Comparison of ENCODE assay signal across 20 cellular contexts in genomic region chr1:203148579-203148978, GRCh38. TPM values are rescaled to one million over a fixed set of nuclear protein-coding genes. Genes with fewer than 3 reads are reported as not detected.
"Had no signal": no experiment of that assay in that cellular context is flagged by ENCODE, and none has a peak within 500 bp of the region (broad histone marks: within the 10 kb centered on the region; RNA-seq: fewer than 3 reads in every experiment).

No MANE protein-coding gene starts in this region.

- H3K27me3 Mint-ChIP-seq: activated naive CD4-positive, alpha-beta T cell treated with anti-CD3 and anti-CD28 coated beads, Interleukin-2, amount 50 U/mL, for 24 hours had no signal

- H3K27ac Mint-ChIP-seq: activated naive CD4-positive, alpha-beta T cell treated with anti-CD3 and anti-CD28 coated beads, Interleukin-2, amount 50 U/mL, for 24 hours; memory B cell; natural killer cell treated with Interleukin-12 subunit alpha and Interleukin-12 subunit beta and Interleukin-15 and Interleukin-18, amount 100 ng/mL, for 72 hours had no signal

- H3K36me3 ChIP-seq: esophagus muscularis mucosa, gastroesophageal sphincter, heart left ventricle, left ventricle myocardium inferior, prostate gland, right atrium auricular region, tibial nerve had no signal

- H3K4me1 ChIP-seq: gastroesophageal sphincter, prostate gland had no signal

- H3K9me3 Mint-ChIP-seq: activated naive CD4-positive, alpha-beta T cell treated with anti-CD3 and anti-CD28 coated beads, Interleukin-2, amount 50 U/mL, for 24 hours; central memory CD8-positive, alpha-beta T cell; natural killer cell treated with Interleukin-12 subunit alpha and Interleukin-12 subunit beta and Interleukin-15 and Interleukin-18, amount 100 ng/mL, for 72 hours had no signal

- H3K27ac ChIP-seq: coronary artery, esophagus muscularis mucosa, gastroesophageal sphincter, heart left ventricle, left ventricle myocardium inferior, prostate gland, tibial nerve had no signal

- DNase-seq: activated gamma-delta T cell; kidney glomerular epithelial cell; left ventricle myocardium inferior; stimulated activated CD4-positive, alpha-beta T cell treated with anti-CD3 and anti-CD28 coated beads, Interleukin-2, amount 100 ng/mL, for 24 hours; stimulated activated naive CD4-positive, alpha-beta T cell treated with Interleukin-2 at 50 U/mL for 16 hours; T1000 had no signal

- H3K4me3 ChIP-seq: coronary artery, esophagus muscularis mucosa, gastroesophageal sphincter, heart left ventricle, left ventricle myocardium inferior, prostate gland, right atrium auricular region, tibial nerve had no signal

- H3K36me3 Mint-ChIP-seq: activated naive CD4-positive, alpha-beta T cell treated with anti-CD3 and anti-CD28 coated beads, Interleukin-2, amount 50 U/mL, for 24 hours; memory B cell; natural killer cell treated with Interleukin-12 subunit alpha and Interleukin-12 subunit beta and Interleukin-15 and Interleukin-18, amount 100 ng/mL, for 72 hours had no signal

- H3K9me3 ChIP-seq: esophagus muscularis mucosa, gastroesophageal sphincter, heart left ventricle, left ventricle myocardium inferior, prostate gland, right atrium auricular region, tibial nerve had no signal

- H3K27me3 ChIP-seq: gastroesophageal sphincter, heart left ventricle, right atrium auricular region, tibial nerve had no signal

- H3K4me3 Mint-ChIP-seq: activated naive CD4-positive, alpha-beta T cell treated with anti-CD3 and anti-CD28 coated beads, Interleukin-2, amount 50 U/mL, for 24 hours; central memory CD8-positive, alpha-beta T cell; memory B cell; natural killer cell treated with Interleukin-12 subunit alpha and Interleukin-12 subunit beta and Interleukin-15 and Interleukin-18, amount 100 ng/mL, for 72 hours had no signal

- H3K4me1 Mint-ChIP-seq: activated naive CD4-positive, alpha-beta T cell treated with anti-CD3 and anti-CD28 coated beads, Interleukin-2, amount 50 U/mL, for 24 hours; central memory CD8-positive, alpha-beta T cell; memory B cell had no signal

RNA-seq across cellular contexts. Expression of gene ADORA1, which starts 21.1 kb away (rescaled TPM):
- total RNA-seq: endothelial cell of umbilical vein; natural killer cell treated with Interleukin-12 subunit alpha and Interleukin-12 subunit beta and Interleukin-15 and Interleukin-18, amount 100 ng/mL, for 72 hours; T-helper 1 cell treated with Interleukin-12 subunit alpha and Interleukin-12 subunit beta and Interleukin-4 antibody, amounts not matched to agents 30 ng/mL and 1 ng/mL, for 36 hours had no signal

RNA-seq across cellular contexts. Expression of gene MYBPH, which starts 27.0 kb away (rescaled TPM):
- total RNA-seq: endothelial cell of umbilical vein; esophagus muscularis mucosa; gastroesophageal sphincter; left ventricle myocardium inferior; natural killer cell treated with Interleukin-12 subunit alpha and Interleukin-12 subunit beta and Interleukin-15 and Interleukin-18, amount 100 ng/mL, for 72 hours; right atrium auricular region; subcutaneous adipose tissue; T-helper 1 cell treated with Interleukin-12 subunit alpha and Interleukin-12 subunit beta and Interleukin-4 antibody, amounts not matched to agents 30 ng/mL and 1 ng/mL, for 36 hours; tibial nerve had no signal
- polyA plus RNA-seq: endothelial cell of umbilical vein, heart left ventricle had no signal

RNA-seq across cellular contexts. Expression of gene CHI3L1, which starts 37.9 kb away (rescaled TPM):
- total RNA-seq: endothelial cell of umbilical vein; left ventricle myocardium inferior; T-helper 1 cell treated with Interleukin-12 subunit alpha and Interleukin-12 subunit beta and Interleukin-4 antibody, amounts not matched to agents 30 ng/mL and 1 ng/mL, for 36 hours had no signal
- polyA plus RNA-seq: endothelial cell of umbilical vein had no signal
